ENCODE assay signal across 22 cellular contexts in genomic region chr6:5840742-5841141, GRCh38.
DNase-seq lines count a peak whose midpoint lies in the region; ATAC-seq and TF ChIP-seq lines count a peak whose summit lies in the region.
"Had no signal": no experiment of that assay in that cellular context is flagged by ENCODE, and none has a peak within 500 bp of the region (broad histone marks: within the 10 kb centered on the region; RNA-seq: fewer than 3 reads in every experiment).

No MANE protein-coding gene starts in this region.

- no peak overlapping the region for H3K23ac ChIP-seq in H9 (ENCODE audit: insufficient read length, low read depth, low read length)

- H3K4me3 ChIP-seq in naive thymus-derived CD4-positive, alpha-beta T cell (ENCODE audit: low read length) = no peak overlapping the region
- H3K4me3 ChIP-seq: GM23248, MG63 had no signal

- no peak overlapping the region for H3K27ac ChIP-seq in H9 (ENCODE audit: insufficient read length, low read depth, low read length)
- H3K27ac ChIP-seq in naive thymus-derived CD4-positive, alpha-beta T cell (ENCODE audit: low read depth, low read length) = no peak overlapping the region
- H3K27ac ChIP-seq: GM23248 had no signal

- H3K27me3 ChIP-seq in H9 (ENCODE audit: insufficient read depth, low read length) = peaks cover 6% of the 10 kb centered on the region; the same call in 1 of the 2 replicates
- H3K27me3 ChIP-seq in naive thymus-derived CD4-positive, alpha-beta T cell (ENCODE audit: control insufficient read depth in 2 of 2, insufficient read depth in 2 of 2, low read length in 2 of 2) = no peaks in the 10 kb centered on the region
- H3K27me3 ChIP-seq: MG63 had no signal

- no peak overlapping the region for H2BK15ac ChIP-seq in H9 (ENCODE audit: low read depth, low read length)

- CTCF ChIA-PET in naive thymus-derived CD4-positive, alpha-beta T cell (lab: Charles Lee) = no interaction called here

- no peaks in the 10 kb centered on the region for H3K9me3 ChIP-seq in H9 (ENCODE audit: control insufficient read depth, low read depth, low read length)
- no peaks in the 10 kb centered on the region for H3K9me3 ChIP-seq in naive thymus-derived CD4-positive, alpha-beta T cell (ENCODE audit: control insufficient read depth in 2 of 3, low read length in 3 of 3)
- H3K9me3 ChIP-seq: Caco-2, MG63 had no signal

- POLR2A ChIA-PET in naive thymus-derived CD4-positive, alpha-beta T cell (lab: Charles Lee) = interaction anchor here (1.2 kb wide), 1 partner anchor 33 kb away, joined by 3 read pairs; no protein-coding TSS in a partner anchor

- no peaks in the 10 kb centered on the region for H3K36me3 ChIP-seq in naive thymus-derived CD4-positive, alpha-beta T cell (ENCODE audit: control insufficient read depth in 2 of 3, insufficient read depth in 3 of 3, low read length in 3 of 3)
- H3K36me3 ChIP-seq: MG63 had no signal

- no peaks in the 10 kb centered on the region for H3K79me1 ChIP-seq in H9 (ENCODE audit: insufficient read depth, low read depth, low read length, poor library complexity, severe bottlenecking)

- H3K27me3 Mint-ChIP-seq in brain = peaks cover 11% of the 10 kb centered on the region
- H3K27me3 Mint-ChIP-seq in H9 (ENCODE audit: low read depth) = peaks cover 85% of the 10 kb centered on the region
- H3K27me3 Mint-ChIP-seq in naive thymus-derived CD4-positive, alpha-beta T cell = peaks cover 0 to 58% (median 0%) of the 10 kb centered on the region in 5 donors
- H3K27me3 Mint-ChIP-seq: CD4-positive, alpha-beta T cell had no signal

- no peak overlapping the region for H2BK20ac ChIP-seq in H9 (ENCODE audit: low read depth, low read length, poor library complexity, severe bottlenecking)

- H2AK5ac ChIP-seq in H9 (ENCODE audit: insufficient read length, low read length) = no peak overlapping the region

- H3K4me1 Mint-ChIP-seq in brain = peaks cover 11% of the 10 kb centered on the region
- H3K4me1 Mint-ChIP-seq in H9 = no peaks in the 10 kb centered on the region
- H3K4me1 Mint-ChIP-seq in naive thymus-derived CD4-positive, alpha-beta T cell = peaks cover 0 to 7% (median 0%) of the 10 kb centered on the region in 7 donors
- H3K4me1 Mint-ChIP-seq: IgD-negative memory B cell had no signal

- WGBS in H9 (ENCODE audit: extremely low coverage, insufficient read length, low lambda C conversion rate) = no CpG with 5 or more reads among the region's 6 CpGs

- no peak overlapping the region for H2BK12ac ChIP-seq in H9 (ENCODE audit: insufficient read length, low read depth, low read length)

- H3K23me2 ChIP-seq in H9 (ENCODE audit: insufficient read length, low read depth, low read length, poor library complexity, severe bottlenecking) = no peaks in the 10 kb centered on the region

- H3T11ph ChIP-seq in H9 (ENCODE audit: low read length) = no peak overlapping the region

- H3K9me3 Mint-ChIP-seq in brain (peaks cover 2 to 18% (median 10%) of the 10 kb centered on the region in 5 experiments), H9 (peaks cover 3 to 7% of the 10 kb centered on the region in 2 experiments; a peak in 3 of 5 replicates)
- H3K9me3 Mint-ChIP-seq in naive thymus-derived CD4-positive, alpha-beta T cell = peaks cover 0 to 4% (median 0%) of the 10 kb centered on the region in 11 donors

- no peak overlapping the region for H4K8ac ChIP-seq in H9 (replicated peaks; ENCODE audit: insufficient read length, low read depth, low read length)

- H3K4me1 ChIP-seq in H9 (ENCODE audit: insufficient read depth, low read length) = no peaks in the 10 kb centered on the region
- H3K4me1 ChIP-seq in naive thymus-derived CD4-positive, alpha-beta T cell (ENCODE audit: control insufficient read depth in 2 of 2, insufficient read depth in 2 of 2, low read length in 2 of 2) = no peaks in the 10 kb centered on the region
- H3K4me1 ChIP-seq: Caco-2 had no signal

- no peak overlapping the region for H2BK5ac ChIP-seq in H9 (ENCODE audit: insufficient read length, low read length)

- DNase-seq in NCI-H82 (lab: John Stamatoyannopoulos, UW) = peak; percentile 9
- DNase-seq in NCI-H82 treated with DMSO at 0.1 percent for 48 hours (lab: John Stamatoyannopoulos, UW; ENCODE audit: unreplicated experiment) = no peak
- peak; percentile 47 for DNase-seq in mesenteric fat pad (ENCODE audit: low spot score)
- no peak for DNase-seq in H9
- no peak for DNase-seq in naive thymus-derived CD4-positive, alpha-beta T cell
- DNase-seq: Caco-2; CD4-positive, alpha-beta T cell; GDM1; GM23248; HCEC 1CT; Kasumi-1; MG63; NCI-H1048; NCI-H1436; NCI-H2029; NCI-H2171 treated with DMSO at 0.1 percent for 48 hours; NCI-H774; RPMI8226; SIG-M5 had no signal

- no peak overlapping the region for H2AFZ ChIP-seq in H9 (ENCODE audit: low read length)
- H2AFZ ChIP-seq: GM23248 had no signal

- H3K14ac ChIP-seq in H9 (ENCODE audit: insufficient read depth, low read length) = no peak overlapping the region

- no peak overlapping the region for H4K5ac ChIP-seq in H9 (ENCODE audit: insufficient read length, low read depth, low read length)

- H3K79me2 ChIP-seq in H9 (ENCODE audit: insufficient read depth, low read length) = no peaks in the 10 kb centered on the region

- no peak overlapping the region for H3K56ac ChIP-seq in H9 (ENCODE audit: insufficient read length, low read depth, low read length)

- H3K36me3 Mint-ChIP-seq in brain (no peaks in the 10 kb centered on the region), H9 (ENCODE audit: insufficient read depth in 1 of 3, low read depth in 3 of 3) (no peaks in the 10 kb centered on the region; a peak in 1 of 7 replicates)
- peaks cover 0 to 3% (median 0%) of the 10 kb centered on the region in 5 donors for H3K36me3 Mint-ChIP-seq in naive thymus-derived CD4-positive, alpha-beta T cell
- H3K36me3 Mint-ChIP-seq: IgD-negative memory B cell had no signal

- no peak overlapping the region for H4K91ac ChIP-seq in H9 (ENCODE audit: insufficient read length, low read depth, low read length)

- no peak overlapping the region for H3K18ac ChIP-seq in H9 (ENCODE audit: insufficient read length, low read depth, low read length)

- no peak overlapping the region for H3K9ac ChIP-seq in H9 (ENCODE audit: extremely low read depth, insufficient read length, low read length)
- H3K9ac ChIP-seq: GM23248 had no signal

- intact Hi-C loops in naive thymus-derived CD4-positive, alpha-beta T cell (cut with micrococcal nuclease) = no loop called here

- H3K4me3 Mint-ChIP-seq in brain = no peak overlapping the region
- H3K4me3 Mint-ChIP-seq in H9 = no peak overlapping the region
- no peak overlapping the region for H3K4me3 Mint-ChIP-seq in naive thymus-derived CD4-positive, alpha-beta T cell
- H3K4me3 Mint-ChIP-seq: CD4-positive, alpha-beta T cell; IgD-negative memory B cell had no signal

- no peak overlapping the region for H3K4ac ChIP-seq in H9 (ENCODE audit: low read depth, low read length)

- H3K4me2 ChIP-seq in H9 (ENCODE audit: insufficient read depth, insufficient read length, low read length) = no peak overlapping the region

- no peaks in the 10 kb centered on the region for H4K20me1 ChIP-seq in H9 (ENCODE audit: control insufficient read depth, insufficient read depth, insufficient read length)

- no peak overlapping the region for H2BK120ac ChIP-seq in H9 (ENCODE audit: low read depth, low read length, poor library complexity, severe bottlenecking)

- no peak for TF ChIP-seq CTCF in brain (conservative IDR thresholded peaks at IDR 0.05)
- no peak for TF ChIP-seq CTCF in H9 (conservative IDR thresholded peaks at IDR 0.05)

- no peak for ATAC-seq in naive thymus-derived CD4-positive, alpha-beta T cell
- no peak for ATAC-seq in GM21526 (IDR thresholded peaks at IDR 0.05; ENCODE audit: low FRiP score, unreplicated experiment)

- H3K27ac Mint-ChIP-seq in brain = peak overlapping the region; percentile 29 to 94 (median 84)
- H3K27ac Mint-ChIP-seq in H9 = no peak overlapping the region
- no peak overlapping the region for H3K27ac Mint-ChIP-seq in naive thymus-derived CD4-positive, alpha-beta T cell
- H3K27ac Mint-ChIP-seq: CD4-positive, alpha-beta T cell had no signal

Comparison
In these comparisons a context has a peak if more than half of its experiments do, and no peak if none do; other contexts are left out.
1. DNase-seq: peak in NCI-H82 (single experiment) and mesenteric fat pad (single experiment); none in NCI-H82 treated with DMSO at 0.1 percent for 48 hours (single experiment), H9 (single experiment) and naive thymus-derived CD4-positive, alpha-beta T cell (0 of 9).
2. H3K27ac Mint-ChIP-seq: peak in brain (5 of 5); none in H9 (0 of 3) and naive thymus-derived CD4-positive, alpha-beta T cell (0 of 9).